22 cellular contexts compared by ENCODE assay signal in genomic region chr6:156884306-156884705, GRCh38.
DNase-seq lines count a peak whose midpoint lies in the region; ATAC-seq and TF ChIP-seq lines count a peak whose summit lies in the region.
"Had no signal": no experiment of that assay in that cellular context is flagged by ENCODE, and none has a peak within 500 bp of the region (broad histone marks: within the 10 kb centered on the region; RNA-seq: fewer than 3 reads in every experiment).

No MANE protein-coding gene starts in this region.

- no peak overlapping the region for H3K4me3 Mint-ChIP-seq in activated T-cell treated with anti-CD3 and anti-CD28 coated beads, Interleukin-2, amount 50 U/mL, for 24 hours
- peak overlapping the region in 1 of 5 donors; percentile 34 for H3K4me3 Mint-ChIP-seq in immature natural killer cell
- no peak overlapping the region for H3K4me3 Mint-ChIP-seq in effector memory CD8-positive, alpha-beta T cell
- H3K4me3 Mint-ChIP-seq: activated CD8-positive, alpha-beta T cell treated with anti-CD3 and anti-CD28 coated beads, Interleukin-2, amount 10 ng/mL, durations not matched to agents 7 days and 5 days; activated naive CD4-positive, alpha-beta T cell treated with anti-CD3 and anti-CD28 coated beads, Interleukin-2, amount 10 ng/mL, durations not matched to agents 7 days and 5 days; activated T-cell treated with anti-CD3 and anti-CD28 coated beads, Interleukin-2, amount 50 U/mL, for 4 hours had no signal

- peak overlapping the region; percentile 16 for H3K27ac Mint-ChIP-seq in activated T-cell treated with anti-CD3 and anti-CD28 coated beads, Interleukin-2, amount 50 U/mL, for 24 hours
- H3K27ac Mint-ChIP-seq in immature natural killer cell = peak overlapping the region in 3 of 6 donors; percentile 14 to 47 (median 24)
- H3K27ac Mint-ChIP-seq in effector memory CD8-positive, alpha-beta T cell = peak overlapping the region in 1 of 2 donors; percentile 36
- H3K27ac Mint-ChIP-seq: activated CD8-positive, alpha-beta T cell treated with anti-CD3 and anti-CD28 coated beads, Interleukin-2, amount 10 ng/mL, durations not matched to agents 7 days and 5 days; activated naive CD4-positive, alpha-beta T cell treated with anti-CD3 and anti-CD28 coated beads, Interleukin-2, amount 10 ng/mL, durations not matched to agents 7 days and 5 days had no signal

- H3K4me1 Mint-ChIP-seq in activated T-cell treated with anti-CD3 and anti-CD28 coated beads, Interleukin-2, amount 50 U/mL, for 24 hours (ENCODE audit: low read depth) = peaks cover 81% of the 10 kb centered on the region
- H3K4me1 Mint-ChIP-seq in immature natural killer cell = peaks cover 76 to 93% of the 10 kb centered on the region in 2 donors
- peaks cover 44 to 72% of the 10 kb centered on the region in 2 donors for H3K4me1 Mint-ChIP-seq in effector memory CD8-positive, alpha-beta T cell (ENCODE audit: low read depth in 2 of 2)

- ATAC-seq in effector memory CD8-positive, alpha-beta T cell (replicated peaks) = no peak
- ATAC-seq: activated CD8-positive, alpha-beta T cell treated with anti-CD3 and anti-CD28 coated beads, Interleukin-2, amount 10 ng/mL, durations not matched to agents 7 days and 5 days had no signal

- no peaks in the 10 kb centered on the region for H3K9me3 ChIP-seq in WERI-Rb-1 (ENCODE audit: severe bottlenecking)
- no peaks in the 10 kb centered on the region for H3K9me3 ChIP-seq in stomach
- H3K9me3 ChIP-seq: testis had no signal

- TF ChIP-seq EP300 in stomach (IDR thresholded peaks at IDR 0.05) = no peak

- H3K4me3 ChIP-seq in WERI-Rb-1 (ENCODE audit: low read depth, low read length) = no peak overlapping the region
- peak overlapping the region in 1 of 4 donors; percentile 33 for H3K4me3 ChIP-seq in stomach
- H3K4me3 ChIP-seq: SK-N-MC, testis had no signal

- in situ Hi-C loops in GM13976 (cut with MboI; ENCODE audit: low sequenced_read_pairs, unreplicated experiment) = no loop called here

- H3K4me1 ChIP-seq in stomach = peaks cover 37 to 93% (median 61%) of the 10 kb centered on the region in 4 donors

- WGBS in stomach, 5 donors = 44 to 66% (median 56%) methylated on average over 4 of the region's 4 CpGs

- intact Hi-C loops in stomach (cut with DNase I; ENCODE audit: low total_unique reads) = no loop called here

- no peak for TF ChIP-seq POLR2A in stomach (IDR thresholded peaks at IDR 0.05)

- no peaks in the 10 kb centered on the region; the same call in none of the 2 replicates for H3K36me3 ChIP-seq in WERI-Rb-1
- H3K36me3 ChIP-seq in stomach = no peaks in the 10 kb centered on the region

- DNase-seq in activated T-cell treated with anti-CD3 and anti-CD28 coated beads, Interleukin-2, amount 50 U/mL, for 24 hours = no peak
- DNase-seq in activated T-cell treated with anti-CD3 and anti-CD28 coated beads for 4 hours (no peak), NCI-H146 (lab: John Stamatoyannopoulos, UW) (peak; percentile 83), WERI-Rb-1 (peak; percentile 74), stomach (peak; percentile 35), immature natural killer cell (no peak), GM13976 (ENCODE audit: low spot score) (no peak)
- no peak for DNase-seq in effector memory CD8-positive, alpha-beta T cell
- DNase-seq: activated CD4-positive, CD25-positive, alpha-beta regulatory T cell treated with anti-CD3 and anti-CD28 coated beads, Interleukin-2, amount 50 U/mL, for 72 hours; activated CD8-positive, alpha-beta T cell treated with anti-CD3 and anti-CD28 coated beads, Interleukin-2, amount 10 ng/mL, durations not matched to agents 7 days and 5 days; activated naive CD4-positive, alpha-beta T cell treated with anti-CD3 and anti-CD28 coated beads, Interleukin-2, amount 10 ng/mL, durations not matched to agents 7 days and 5 days; activated T-cell treated with anti-CD3 and anti-CD28 coated beads, Interleukin-2, amount 50 U/mL, for 4 hours; aorta; effector CD8-positive, alpha-beta T cell; H7; NCI-H1092 treated with DMSO at 0.1 percent for 48 hours; NCI-H2171 treated with DMSO at 0.1 percent for 48 hours; right cardiac atrium; T-helper 9 cell; testis had no signal

- no peaks in the 10 kb centered on the region for H3K27me3 Mint-ChIP-seq in activated T-cell treated with anti-CD3 and anti-CD28 coated beads, Interleukin-2, amount 50 U/mL, for 24 hours
- peaks cover 0 to 3% (median 2%) of the 10 kb centered on the region in 3 donors for H3K27me3 Mint-ChIP-seq in immature natural killer cell (ENCODE audit: low read depth in 3 of 3)
- H3K27me3 Mint-ChIP-seq in effector memory CD8-positive, alpha-beta T cell = no peaks in the 10 kb centered on the region
- H3K27me3 Mint-ChIP-seq: activated naive CD4-positive, alpha-beta T cell treated with anti-CD3 and anti-CD28 coated beads, Interleukin-2, amount 10 ng/mL, durations not matched to agents 7 days and 5 days had no signal

- TF ChIP-seq CTCF in WERI-Rb-1 (IDR thresholded peaks at IDR 0.05; ENCODE audit: low read depth, low read length) = peak; percentile 37; the same call in 1 of the 2 replicates
- TF ChIP-seq CTCF in stomach (IDR thresholded peaks at IDR 0.05) = no peak
- no peak for TF ChIP-seq CTCF in GM13976 (IDR thresholded peaks at IDR 0.05; ENCODE audit: borderline replicate concordance, control extremely low read depth, extremely low read depth, insufficient read depth, missing control alignments)

- no peaks in the 10 kb centered on the region for H3K27me3 ChIP-seq in WERI-Rb-1 (ENCODE audit: insufficient read depth, low read depth, severe bottlenecking)
- H3K27me3 ChIP-seq in stomach = no peaks in the 10 kb centered on the region
- H3K27me3 ChIP-seq: testis had no signal

- no peaks in the 10 kb centered on the region for H3K9me3 Mint-ChIP-seq in activated T-cell treated with anti-CD3 and anti-CD28 coated beads, Interleukin-2, amount 50 U/mL, for 24 hours
- no peaks in the 10 kb centered on the region for H3K9me3 Mint-ChIP-seq in immature natural killer cell
- no peaks in the 10 kb centered on the region for H3K9me3 Mint-ChIP-seq in effector memory CD8-positive, alpha-beta T cell
- H3K9me3 Mint-ChIP-seq: activated naive CD4-positive, alpha-beta T cell treated with anti-CD3 and anti-CD28 coated beads, Interleukin-2, amount 10 ng/mL, durations not matched to agents 7 days and 5 days; activated T-cell treated with anti-CD3 and anti-CD28 coated beads, Interleukin-2, amount 50 U/mL, for 4 hours; CD14-positive monocyte had no signal

- H3K27ac ChIP-seq in WERI-Rb-1 = no peak overlapping the region
- peak overlapping the region; percentile 64 to 87 (median 78) for H3K27ac ChIP-seq in stomach
- H3K27ac ChIP-seq: SK-N-MC, testis had no signal

- no peaks in the 10 kb centered on the region for H3K36me3 Mint-ChIP-seq in activated T-cell treated with anti-CD3 and anti-CD28 coated beads, Interleukin-2, amount 50 U/mL, for 24 hours (ENCODE audit: low read depth)
- H3K36me3 Mint-ChIP-seq in immature natural killer cell = no peaks in the 10 kb centered on the region
- peaks cover 4% of the 10 kb centered on the region for H3K36me3 Mint-ChIP-seq in effector memory CD8-positive, alpha-beta T cell (ENCODE audit: insufficient read depth)
- H3K36me3 Mint-ChIP-seq: activated naive CD4-positive, alpha-beta T cell treated with anti-CD3 and anti-CD28 coated beads, Interleukin-2, amount 10 ng/mL, durations not matched to agents 7 days and 5 days had no signal

Comparison
In these comparisons a context has a peak if more than half of its experiments do, and no peak if none do; other contexts are left out.
1. DNase-seq: peak in NCI-H146 (single experiment), WERI-Rb-1 (single experiment) and stomach (single experiment); none in activated T-cell treated with anti-CD3 and anti-CD28 coated beads, Interleukin-2, amount 50 U/mL, for 24 hours (single experiment), activated T-cell treated with anti-CD3 and anti-CD28 coated beads for 4 hours (single experiment), immature natural killer cell (0 of 3), effector memory CD8-positive, alpha-beta T cell (0 of 3) and GM13976 (single experiment).